ENCODE assay signal across 8 cellular contexts in genomic region chr4:7761720-7762119, GRCh38.
DNase-seq lines count a peak whose midpoint lies in the region; ATAC-seq and TF ChIP-seq lines count a peak whose summit lies in the region.

No MANE protein-coding gene starts in this region.

- POLR2A ChIA-PET in activated CD4-positive, alpha-beta T cell treated with anti-CD3 and anti-CD28 coated beads, Interleukin-2, amount 10 ng/mL, durations not matched to agents 7 days and 5 days (lab: Charles Lee): no interaction called here

- TF ChIP-seq CTCF in C4-2B (conservative IDR thresholded peaks at IDR 0.05) (peak; percentile 73), lung (IDR thresholded peaks at IDR 0.05; ENCODE audit: control extremely low read depth, extremely low read depth) (peak; percentile 63)

- H3K4me1 ChIP-seq in lung (ENCODE audit: control insufficient read depth in 2 of 2, insufficient read depth in 2 of 2, low read length in 2 of 2): no peaks in the 10 kb centered on the region

- H3K4me3 Mint-ChIP-seq in activated CD4-positive, alpha-beta T cell treated with anti-CD3 and anti-CD28 coated beads, Interleukin-2, amount 10 ng/mL, durations not matched to agents 7 days and 5 days: no peak overlapping the region

- no peaks in the 10 kb centered on the region for H3K36me3 Mint-ChIP-seq in activated CD4-positive, alpha-beta T cell treated with anti-CD3 and anti-CD28 coated beads, Interleukin-2, amount 10 ng/mL, durations not matched to agents 7 days and 5 days (ENCODE audit: low read depth)

- no peaks in the 10 kb centered on the region for H3K27me3 ChIP-seq in lung (ENCODE audit: control insufficient read depth, insufficient read depth)

- WGBS in lung, 2 donors: 26 to 31% methylated on average over 12 of the region's 12 CpGs

- peak; percentile 91 for ATAC-seq in GM19467 (IDR thresholded peaks at IDR 0.05; ENCODE audit: unreplicated experiment)
- ATAC-seq in lung (ENCODE audit: insufficient read depth, low FRiP score): peak; percentile 72

- H3K9me3 Mint-ChIP-seq in activated CD4-positive, alpha-beta T cell treated with anti-CD3 and anti-CD28 coated beads, Interleukin-2, amount 10 ng/mL, durations not matched to agents 7 days and 5 days: no peaks in the 10 kb centered on the region

- peaks cover 0 to 21% of the 10 kb centered on the region in 2 donors for H3K36me3 ChIP-seq in lung (ENCODE audit: control insufficient read depth in 2 of 2, insufficient read depth in 2 of 2, low read length in 2 of 2)

- no peaks in the 10 kb centered on the region for H3K27me3 Mint-ChIP-seq in activated CD4-positive, alpha-beta T cell treated with anti-CD3 and anti-CD28 coated beads, Interleukin-2, amount 10 ng/mL, durations not matched to agents 7 days and 5 days

- H3K27ac Mint-ChIP-seq in activated CD4-positive, alpha-beta T cell treated with anti-CD3 and anti-CD28 coated beads, Interleukin-2, amount 10 ng/mL, durations not matched to agents 7 days and 5 days: no peak overlapping the region

- peaks cover 0 to 5% of the 10 kb centered on the region in 2 donors for H3K9me3 ChIP-seq in lung (ENCODE audit: control insufficient read depth in 2 of 2, insufficient read depth in 1 of 2, low read length in 1 of 2)

- peaks cover 25% of the 10 kb centered on the region for H3K4me1 Mint-ChIP-seq in activated CD4-positive, alpha-beta T cell treated with anti-CD3 and anti-CD28 coated beads, Interleukin-2, amount 10 ng/mL, durations not matched to agents 7 days and 5 days

- CTCF ChIA-PET in activated CD4-positive, alpha-beta T cell treated with anti-CD3 and anti-CD28 coated beads, Interleukin-2, amount 10 ng/mL, durations not matched to agents 7 days and 5 days (lab: Charles Lee): interaction anchor here (0.8 to 2.1 kb wide), 6 partner anchors 8 to 719 kb away, joined by 3 to 8 read pairs (median 4); partner anchors contain the start of gene TADA2B

- H3K4me3 ChIP-seq in lung: no peak overlapping the region

- H3K27ac ChIP-seq in C4-2B (no peak overlapping the region), lung (ENCODE audit: low read depth in 1 of 2, low read length in 1 of 2) (no peak overlapping the region)

- DNase-seq in LoVo (ENCODE audit: low spot score) (peak; percentile 16), dermis microvascular lymphatic vessel endothelial cell (ENCODE audit: low read depth in 2 of 2) (peak; percentile 43 to 77), lung (ENCODE audit: low spot score) (peak; percentile 58), NCI-H774 (lab: John Stamatoyannopoulos, UW) (no peak)
- DNase-seq in activated CD4-positive, alpha-beta T cell treated with anti-CD3 and anti-CD28 coated beads, Interleukin-2, amount 10 ng/mL, durations not matched to agents 7 days and 5 days: peak; percentile 41
- peak; percentile 73 for DNase-seq in stimulated activated CD8-positive, alpha-beta memory T cell treated with anti-CD3 and anti-CD28 coated beads, Interleukin-4, amount 100 ng/mL, for 48 hours
